1 cellular context compared by ENCODE assay signal in genomic region chr11:89606840-89607239, GRCh38.
TF ChIP-seq lines count a peak whose summit lies in the region.

No MANE protein-coding gene starts in this region.

TF ChIP-seq in HepG2, 621 proteins besides CTCF, POLR2A, EP300 and RAD21 (continued from another document):
- TF ChIP-seq, protein P1, sequence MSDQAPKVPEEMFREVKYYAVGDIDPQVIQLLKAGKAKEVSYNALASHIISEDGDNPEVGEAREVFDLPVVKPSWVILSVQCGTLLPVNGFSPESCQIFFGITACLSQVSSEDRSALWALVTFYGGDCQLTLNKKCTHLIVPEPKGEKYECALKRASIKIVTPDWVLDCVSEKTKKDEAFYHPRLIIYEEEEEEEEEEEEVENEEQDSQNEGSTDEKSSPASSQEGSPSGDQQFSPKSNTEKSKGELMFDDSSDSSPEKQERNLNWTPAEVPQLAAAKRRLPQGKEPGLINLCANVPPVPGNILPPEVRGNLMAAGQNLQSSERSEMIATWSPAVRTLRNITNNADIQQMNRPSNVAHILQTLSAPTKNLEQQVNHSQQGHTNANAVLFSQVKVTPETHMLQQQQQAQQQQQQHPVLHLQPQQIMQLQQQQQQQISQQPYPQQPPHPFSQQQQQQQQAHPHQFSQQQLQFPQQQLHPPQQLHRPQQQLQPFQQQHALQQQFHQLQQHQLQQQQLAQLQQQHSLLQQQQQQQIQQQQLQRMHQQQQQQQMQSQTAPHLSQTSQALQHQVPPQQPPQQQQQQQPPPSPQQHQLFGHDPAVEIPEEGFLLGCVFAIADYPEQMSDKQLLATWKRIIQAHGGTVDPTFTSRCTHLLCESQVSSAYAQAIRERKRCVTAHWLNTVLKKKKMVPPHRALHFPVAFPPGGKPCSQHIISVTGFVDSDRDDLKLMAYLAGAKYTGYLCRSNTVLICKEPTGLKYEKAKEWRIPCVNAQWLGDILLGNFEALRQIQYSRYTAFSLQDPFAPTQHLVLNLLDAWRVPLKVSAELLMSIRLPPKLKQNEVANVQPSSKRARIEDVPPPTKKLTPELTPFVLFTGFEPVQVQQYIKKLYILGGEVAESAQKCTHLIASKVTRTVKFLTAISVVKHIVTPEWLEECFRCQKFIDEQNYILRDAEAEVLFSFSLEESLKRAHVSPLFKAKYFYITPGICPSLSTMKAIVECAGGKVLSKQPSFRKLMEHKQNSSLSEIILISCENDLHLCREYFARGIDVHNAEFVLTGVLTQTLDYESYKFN (CRISPR knock-in tag; conservative IDR thresholded peaks at IDR 0.05) = peak; percentile 27; the same call in 1 of the 2 replicates
- TF ChIP-seq ETV5 (CRISPR knock-in tag; IDR thresholded peaks at IDR 0.05; ENCODE audit: borderline replicate concordance) (peak; percentile 62; the same call in 1 of the 2 replicates), FOSL2 (CRISPR knock-in tag; IDR thresholded peaks at IDR 0.05) (peak; percentile 73), CREB1 (IDR thresholded peaks at IDR 0.05) (peak; percentile 69), CREB1 (CRISPR knock-in tag; IDR thresholded peaks at IDR 0.05) (peak; percentile 88)
TF ChIP-seq in HepG2: peak in this region for 26; not testable (repeated sequence) for 595.
